In the genomic region with DNA sequence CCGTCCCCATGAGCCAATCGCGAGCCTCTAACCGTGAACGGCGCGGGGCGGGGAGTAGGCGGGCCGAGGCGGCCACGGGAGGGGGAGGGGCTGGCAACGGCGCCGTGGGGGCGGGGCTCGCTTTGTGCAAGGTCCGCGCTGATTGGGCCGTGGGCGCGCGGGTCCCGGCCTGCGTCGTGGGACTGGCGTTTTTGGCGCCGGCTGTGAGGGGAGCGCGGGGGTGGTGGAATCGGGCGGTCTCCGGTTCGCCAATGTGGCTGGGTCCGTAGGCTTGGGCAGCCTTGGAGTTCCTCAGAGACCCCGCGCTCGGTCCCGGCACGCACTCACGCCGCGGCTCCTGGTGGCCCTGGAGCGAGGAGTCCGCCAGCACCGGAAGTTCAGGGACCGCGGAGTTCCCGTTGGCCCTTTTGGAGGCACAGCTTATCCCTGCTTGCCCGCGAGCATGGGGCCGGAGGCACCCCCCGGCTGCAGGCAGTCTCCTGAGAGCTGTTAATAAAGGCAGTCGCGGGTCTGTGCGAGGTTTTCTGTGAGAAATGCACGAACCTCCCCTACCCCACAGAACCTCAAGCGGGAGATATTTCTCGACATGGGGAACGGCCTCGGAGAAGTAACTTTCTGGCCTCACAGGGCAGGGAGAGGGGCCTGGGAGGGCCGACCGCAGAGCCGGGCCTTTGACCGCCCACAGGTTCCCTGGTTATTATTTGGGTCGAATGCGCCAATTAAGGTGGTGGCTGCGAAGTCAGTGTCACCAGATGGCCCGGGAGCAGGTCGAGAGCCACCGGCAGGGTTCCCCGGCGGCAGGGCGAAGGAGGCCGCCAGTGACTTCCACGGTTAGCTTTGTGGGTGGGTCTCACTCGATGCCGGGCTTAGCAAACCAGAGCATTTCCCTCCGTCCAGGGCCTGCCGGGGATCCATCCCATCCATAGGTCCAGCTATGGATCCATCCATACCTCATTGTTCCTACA, we compare ENCODE assay signal across 8 cellular contexts. TPM values are rescaled to one million over a fixed set of nuclear protein-coding genes. Genes with fewer than 3 reads are reported as not detected.
A peak's percentile ranks its signal among the peaks of the same experiment; 100 is the strongest.
DNase-seq lines count a peak whose midpoint lies in the region; ATAC-seq and TF ChIP-seq lines count a peak whose summit lies in the region.

No MANE protein-coding gene starts in this region.

- intact Hi-C loops in activated CD4-positive, alpha-beta T cell treated with anti-CD3 and anti-CD28 coated beads for 36 hours (cut with DNase I, micrococcal nuclease) = loop anchor here (1.0 to 5.0 kb wide), 13 partner anchors 18 to 1542 kb away; partner anchors contain the start of genes PTMA (in 2 of the 2), FBXO36 (in 1 of the 2), PDE6D (in 1 of the 2) and PSMD1 (in 1 of the 2)

- POLR2A ChIA-PET in activated CD4-positive, alpha-beta T cell treated with anti-CD3 and anti-CD28 coated beads for 36 hours (lab: Charles Lee) = interaction anchor here (0.6 to 4.0 kb wide), 17 partner anchors 9 to 428 kb away, joined by 3 to 30 read pairs (median 9); partner anchors contain the start of gene PTMA

- TF ChIP-seq CTCF in GM06990 (IDR thresholded peaks at IDR 0.05; ENCODE audit: insufficient read depth, low read length, poor library complexity, severe bottlenecking) (no peak), choroid plexus epithelial cell (conservative IDR thresholded peaks at IDR 0.05; ENCODE audit: low read depth, low read length) (no peak)

- H3K27ac Mint-ChIP-seq in activated CD4-positive, alpha-beta T cell treated with anti-CD3 and anti-CD28 coated beads for 36 hours = peak overlapping the region; percentile 99

- H3K36me3 Mint-ChIP-seq in activated CD4-positive, alpha-beta T cell treated with anti-CD3 and anti-CD28 coated beads for 36 hours (ENCODE audit: low read depth) = peaks cover 43% of the 10 kb centered on the region

- peaks cover 20% of the 10 kb centered on the region for H3K36me3 ChIP-seq in GM06990 (ENCODE audit: control insufficient read depth, insufficient read depth, low read length)

- no peaks in the 10 kb centered on the region for H3K9me3 Mint-ChIP-seq in activated CD4-positive, alpha-beta T cell treated with anti-CD3 and anti-CD28 coated beads for 36 hours (ENCODE audit: low read depth)

- peak; percentile 22 for ATAC-seq in HG02623 (IDR thresholded peaks at IDR 0.05; ENCODE audit: unreplicated experiment)
- ATAC-seq in activated CD4-positive, alpha-beta T cell treated with anti-CD3 and anti-CD28 coated beads for 36 hours = no peak

- H3K27me3 ChIP-seq in GM06990 (replicated peaks; ENCODE audit: control insufficient read depth, insufficient read depth, low read length) = no peaks in the 10 kb centered on the region

- CTCF ChIA-PET in activated CD4-positive, alpha-beta T cell treated with anti-CD3 and anti-CD28 coated beads for 36 hours (lab: Charles Lee) = interaction anchor here (0.6 to 8.9 kb wide), 12 partner anchors 10 to 299 kb away, joined by 3 to 96 read pairs (median 4); partner anchors contain the start of gene PTMA

- DNase-seq in GM06990 (ENCODE audit: extremely low read depth, insufficient read length) = no peak
- DNase-seq in NCI-H2107 treated with DMSO at 0.1 percent for 48 hours (lab: John Stamatoyannopoulos, UW; ENCODE audit: unreplicated experiment) = peak; percentile 90
- peak; percentile 100 for DNase-seq in activated CD4-positive, alpha-beta T cell treated with anti-CD3 and anti-CD28 coated beads for 36 hours
- peak; percentile 99 for DNase-seq in choroid plexus epithelial cell (ENCODE audit: low read depth)
- DNase-seq in left kidney (ENCODE audit: low read depth, low spot score) = peak; percentile 99
- peak; percentile 99 for DNase-seq in stimulated activated CD4-positive, alpha-beta T cell treated with anti-CD3 and anti-CD28 coated beads, Interleukin-2, amount 100 ng/mL, for 24 hours
- no peak for DNase-seq in H4 (ENCODE audit: low spot score)

- peaks cover 41% of the 10 kb centered on the region for H3K4me1 Mint-ChIP-seq in activated CD4-positive, alpha-beta T cell treated with anti-CD3 and anti-CD28 coated beads for 36 hours

- peak overlapping the region; percentile 98 for H3K4me3 Mint-ChIP-seq in activated CD4-positive, alpha-beta T cell treated with anti-CD3 and anti-CD28 coated beads for 36 hours

- H3K4me3 ChIP-seq in GM06990 (replicated peaks; ENCODE audit: low read depth, low read length) (peak overlapping the region; percentile 85), choroid plexus epithelial cell (ENCODE audit: low read depth, low read length) (peak overlapping the region; percentile 87)

- no peaks in the 10 kb centered on the region for H3K27me3 Mint-ChIP-seq in activated CD4-positive, alpha-beta T cell treated with anti-CD3 and anti-CD28 coated beads for 36 hours

RNA-seq across cellular contexts. Expression of gene NCL, which starts 0.6 kb away (rescaled TPM):
- total RNA-seq in activated CD4-positive, alpha-beta T cell treated with anti-CD3 and anti-CD28 coated beads for 36 hours = 1,000 to 10,000 TPM; 1,311 to 1,332 TPM
- total RNA-seq in H4 (2014; rRNA removed; shearing (Covaris generic)) = 82.2 and 136 TPM in 2 replicates

Comparison
In these comparisons a context has a peak if more than half of its experiments do, and no peak if none do; other contexts are left out.
1. DNase-seq: peak in NCI-H2107 treated with DMSO at 0.1 percent for 48 hours (single experiment), activated CD4-positive, alpha-beta T cell treated with anti-CD3 and anti-CD28 coated beads for 36 hours (single experiment), choroid plexus epithelial cell (single experiment), left kidney (single experiment) and stimulated activated CD4-positive, alpha-beta T cell treated with anti-CD3 and anti-CD28 coated beads, Interleukin-2, amount 100 ng/mL, for 24 hours (2 of 2); none in GM06990 (single experiment) and H4 (single experiment).